8 cellular contexts compared by ENCODE assay signal in the genomic region with DNA sequence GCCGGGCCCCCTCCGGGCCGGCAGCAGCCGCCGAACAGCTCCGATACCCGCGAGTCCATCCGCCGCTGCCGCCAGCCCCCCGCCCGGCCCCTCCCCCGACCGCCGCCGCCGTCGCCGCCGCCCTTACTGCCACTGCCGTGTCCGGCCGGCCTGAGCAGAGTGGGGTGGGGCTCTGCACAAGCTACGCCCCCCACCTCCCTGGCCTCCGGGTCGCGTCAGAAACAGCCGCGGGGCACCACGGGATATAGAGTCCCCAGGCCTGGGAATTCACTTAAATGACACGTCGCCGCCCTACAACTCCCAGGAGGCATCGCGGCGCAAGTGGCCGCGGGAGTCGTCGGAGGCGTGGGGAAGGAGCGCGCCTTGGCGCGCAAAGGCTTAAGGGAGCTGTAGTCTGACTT. TPM values are rescaled to one million over a fixed set of nuclear protein-coding genes. Genes with fewer than 3 reads are reported as not detected.
DNase-seq lines count a peak whose midpoint lies in the region; ATAC-seq and TF ChIP-seq lines count a peak whose summit lies in the region.

A gene with protein sequence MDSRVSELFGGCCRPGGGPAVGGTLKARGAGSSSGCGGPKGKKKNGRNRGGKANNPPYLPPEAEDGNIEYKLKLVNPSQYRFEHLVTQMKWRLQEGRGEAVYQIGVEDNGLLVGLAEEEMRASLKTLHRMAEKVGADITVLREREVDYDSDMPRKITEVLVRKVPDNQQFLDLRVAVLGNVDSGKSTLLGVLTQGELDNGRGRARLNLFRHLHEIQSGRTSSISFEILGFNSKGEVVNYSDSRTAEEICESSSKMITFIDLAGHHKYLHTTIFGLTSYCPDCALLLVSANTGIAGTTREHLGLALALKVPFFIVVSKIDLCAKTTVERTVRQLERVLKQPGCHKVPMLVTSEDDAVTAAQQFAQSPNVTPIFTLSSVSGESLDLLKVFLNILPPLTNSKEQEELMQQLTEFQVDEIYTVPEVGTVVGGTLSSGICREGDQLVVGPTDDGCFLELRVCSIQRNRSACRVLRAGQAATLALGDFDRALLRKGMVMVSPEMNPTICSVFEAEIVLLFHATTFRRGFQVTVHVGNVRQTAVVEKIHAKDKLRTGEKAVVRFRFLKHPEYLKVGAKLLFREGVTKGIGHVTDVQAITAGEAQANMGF (minus strand): TSS at position 161 of the 401 bp plus-strand sequence. CDS start 102 bp downstream, at position 59.

- peaks cover 0 to 22% of the 10 kb centered on the region in 2 donors for H3K36me3 ChIP-seq in adrenal gland (replicated peaks in 1 of 2)
- peaks cover 0 to 25% (median 16%) of the 10 kb centered on the region in 9 donors for H3K36me3 ChIP-seq in heart right ventricle

- peak within 1 kb of the TSS; percentile 82 to 95 (median 90) for H3K27ac ChIP-seq in adrenal gland
- peak within 1 kb of the TSS; percentile 94 to 99 (median 98) for H3K27ac ChIP-seq in heart right ventricle

- H3K4me1 ChIP-seq in adrenal gland (replicated peaks in 1 of 2) (peaks cover 9 to 22% of the 10 kb centered on the region in 2 donors), heart right ventricle (peaks cover 10 to 39% (median 29%) of the 10 kb centered on the region in 9 donors)

- DNase-seq in NCI-H1436 treated with DMSO at 0.1 percent for 48 hours (lab: John Stamatoyannopoulos, UW) (peak; percentile 95), T-helper 1 cell (peak; percentile 89 to 99 (median 94)), adrenal gland (peak; percentile 98 to 100 (median 99)), heart right ventricle (peak; percentile 99), posterior vena cava (ENCODE audit: low spot score) (peak; percentile 100), ureter (ENCODE audit: low spot score) (peak; percentile 99)

- intact Hi-C loops in adrenal gland (cut with DNase I) (no loop called here), heart right ventricle (cut with DNase I) (no loop called here), posterior vena cava (cut with DNase I) (no loop called here)

- TF ChIP-seq CTCF in GM12875 (IDR thresholded peaks at IDR 0.05; ENCODE audit: borderline replicate concordance, insufficient read depth, low read depth, low read length) (no peak), adrenal gland (IDR thresholded peaks at IDR 0.05) (no peak), heart right ventricle (IDR thresholded peaks at IDR 0.05) (no peak)

- ATAC-seq in HG02840 (IDR thresholded peaks at IDR 0.05; ENCODE audit: low FRiP score, unreplicated experiment) (peak; percentile 84), heart right ventricle (peak; percentile 92 to 95 (median 94))

- WGBS in adrenal gland, 4 donors: 0 to 1% (median 0%) methylated on average over 9 to 46 of the region's 46 CpGs
- WGBS in heart right ventricle, 2 donors: 0 to 1% methylated on average over 42 to 46 of the region's 46 CpGs

- H3K9me3 ChIP-seq in adrenal gland (replicated peaks in 1 of 3) (no peaks in the 10 kb centered on the region), heart right ventricle (no peaks in the 10 kb centered on the region)

- H3K4me3 ChIP-seq in GM12875 (ENCODE audit: low read depth, low read length) (peak within 1 kb of the TSS; percentile 71), adrenal gland (peak within 1 kb of the TSS; percentile 36 to 97 (median 90)), heart right ventricle (peak within 1 kb of the TSS; percentile 75 to 98 (median 90))

- H3K27me3 ChIP-seq in adrenal gland (no peaks in the 10 kb centered on the region), heart right ventricle (no peaks in the 10 kb centered on the region)

- TF ChIP-seq POLR2A in adrenal gland (IDR thresholded peaks at IDR 0.05): peak in 1 of 2 donors; percentile 65

RNA-seq across cellular contexts. Expression of the gene that starts here (rescaled TPM):
- 10 to 100 TPM; 16.5 to 59.3 (median 39.8) TPM for total RNA-seq in adrenal gland
- 10 to 100 TPM; 26.9 to 73.5 (median 65.1) TPM for polyA plus RNA-seq in adrenal gland
- total RNA-seq in heart right ventricle: 10 to 100 TPM; 19.5 to 32.1 (median 25.1) TPM
- 10 to 100 TPM; 37.3 to 37.9 TPM for polyA plus RNA-seq in heart right ventricle
- 10 to 100 TPM; 43.3 to 50.4 TPM for total RNA-seq in posterior vena cava
- 74.1 TPM for total RNA-seq in ureter

Comparison
In these comparisons a context has a peak if more than half of its experiments do, and no peak if none do; other contexts are left out.
1. Peak in every context shown above with its lines: DNase-seq, ATAC-seq, H3K4me3 ChIP-seq and H3K27ac ChIP-seq.